8 cellular contexts compared by ENCODE assay signal in genomic region chr9:121651295-121652036, GRCh38. TPM values are rescaled to one million over a fixed set of nuclear protein-coding genes. Genes with fewer than 3 reads are reported as not detected.
DNase-seq lines count a peak whose midpoint lies in the region; ATAC-seq and TF ChIP-seq lines count a peak whose summit lies in the region.

TSS of gene DAB2IP (plus strand) at chr9:121651634. CDS start at chr9:121651776, 142 bp downstream.

- no peaks in the 10 kb centered on the region for H3K9me3 ChIP-seq in liver (ENCODE audit: control insufficient read depth in 4 of 4, low read length in 3 of 4)

- H3K36me3 ChIP-seq in liver (ENCODE audit: control insufficient read depth in 4 of 4, insufficient read depth in 3 of 4, low read depth in 1 of 4, low read length in 3 of 4) = no peaks in the 10 kb centered on the region

- H3K9ac ChIP-seq in liver (ENCODE audit: low read depth in 1 of 2, low read length in 2 of 2) = peak within 1 kb of the TSS; percentile 36 to 77

- peak in 1 of 2 donors; percentile 18 for TF ChIP-seq RAD21 in liver (IDR thresholded peaks at IDR 0.05)

- peak within 1 kb of the TSS; percentile 59 to 68 (median 67) for H3K4me3 ChIP-seq in liver (ENCODE audit: low read depth in 1 of 3, low read length in 3 of 3)

- ATAC-seq in GM21360 (IDR thresholded peaks at IDR 0.05; ENCODE audit: unreplicated experiment) (no peak), GM21526 (IDR thresholded peaks at IDR 0.05; ENCODE audit: low FRiP score, unreplicated experiment) (no peak)

- H3K4me1 Mint-ChIP-seq in stimulated activated naive CD8-positive, alpha-beta T cell treated with anti-CD3 and anti-CD28 coated beads, Interleukin-15, Interleukin-2, amounts not matched to agents 100 ng/mL and 50 ng/mL, for 24 hours (ENCODE audit: low read depth) = peaks cover 12% of the 10 kb centered on the region

- WGBS in liver = 1% methylated on average over 79 of the region's 79 CpGs

- H3K27me3 ChIP-seq in liver (ENCODE audit: control insufficient read depth in 4 of 4, insufficient read depth in 4 of 4, low read length in 3 of 4) = no peaks in the 10 kb centered on the region

- H3K27ac Mint-ChIP-seq in stimulated activated naive CD8-positive, alpha-beta T cell treated with anti-CD3 and anti-CD28 coated beads, Interleukin-15, Interleukin-2, amounts not matched to agents 100 ng/mL and 50 ng/mL, for 24 hours = peak within 1 kb of the TSS; percentile 49

- H3K36me3 Mint-ChIP-seq in stimulated activated naive CD8-positive, alpha-beta T cell treated with anti-CD3 and anti-CD28 coated beads, Interleukin-15, Interleukin-2, amounts not matched to agents 100 ng/mL and 50 ng/mL, for 24 hours (ENCODE audit: low read depth) = no peaks in the 10 kb centered on the region

- peaks cover 12 to 37% (median 25%) of the 10 kb centered on the region in 4 donors for H3K4me1 ChIP-seq in liver (ENCODE audit: control insufficient read depth in 4 of 4, insufficient read depth in 4 of 4, low read length in 3 of 4)

- H3K27me3 Mint-ChIP-seq in stimulated activated naive CD8-positive, alpha-beta T cell treated with anti-CD3 and anti-CD28 coated beads, Interleukin-15, Interleukin-2, amounts not matched to agents 100 ng/mL and 50 ng/mL, for 24 hours = peaks cover 55% of the 10 kb centered on the region

- TF ChIP-seq CTCF in liver (IDR thresholded peaks at IDR 0.05; ENCODE audit: low read depth, low read length, missing input control) = no peak

- peak; percentile 68 for DNase-seq in DMS53 (lab: John Stamatoyannopoulos, UW)
- DNase-seq in DMS53 treated with DMSO at 0.1 percent for 48 hours (lab: John Stamatoyannopoulos, UW; ENCODE audit: unreplicated experiment) = no peak
- peak; percentile 94 for DNase-seq in NCI-H69 (lab: John Stamatoyannopoulos, UW)
- peak; percentile 23 for DNase-seq in dedifferentiated amniotic fluid mesenchymal stem cell (ENCODE audit: extremely low spot score)

- no peaks in the 10 kb centered on the region for H3K9me3 Mint-ChIP-seq in stimulated activated naive CD8-positive, alpha-beta T cell treated with anti-CD3 and anti-CD28 coated beads, Interleukin-15, Interleukin-2, amounts not matched to agents 100 ng/mL and 50 ng/mL, for 24 hours

- peak within 1 kb of the TSS; percentile 33 to 56 for H3K27ac ChIP-seq in liver (ENCODE audit: low read depth in 1 of 2, low read length in 2 of 2)

- peak within 1 kb of the TSS; percentile 59 for H3K4me3 Mint-ChIP-seq in stimulated activated naive CD8-positive, alpha-beta T cell treated with anti-CD3 and anti-CD28 coated beads, Interleukin-15, Interleukin-2, amounts not matched to agents 100 ng/mL and 50 ng/mL, for 24 hours

TF ChIP-seq in liver, 16 proteins besides CTCF, POLR2A, EP300 and RAD21:
- no peak for TF ChIP-seq HNF4G (IDR thresholded peaks at IDR 0.05)
- TF ChIP-seq FOXA1 (IDR thresholded peaks at IDR 0.05) = no peak
- no peak for TF ChIP-seq TAF1 (conservative IDR thresholded peaks at IDR 0.05)
- no peak for TF ChIP-seq REST (IDR thresholded peaks at IDR 0.05)
- no peak for TF ChIP-seq ATF3 (IDR thresholded peaks at IDR 0.05)
- TF ChIP-seq JUND (IDR thresholded peaks at IDR 0.05) = no peak
- TF ChIP-seq NR2F2 (IDR thresholded peaks at IDR 0.05) = no peak

RNA-seq across cellular contexts. Expression of gene DAB2IP, which starts in this region (rescaled TPM):
- total RNA-seq in liver = 10 to 100 TPM in 1 of 2 donors, 1 to 10 TPM in 1; 3.1 to 13.1 TPM
- 1 to 10 TPM; 2.3 to 7.8 TPM for polyA plus RNA-seq in liver
